ENCODE assay signal across 1 cellular context in the genomic region with DNA sequence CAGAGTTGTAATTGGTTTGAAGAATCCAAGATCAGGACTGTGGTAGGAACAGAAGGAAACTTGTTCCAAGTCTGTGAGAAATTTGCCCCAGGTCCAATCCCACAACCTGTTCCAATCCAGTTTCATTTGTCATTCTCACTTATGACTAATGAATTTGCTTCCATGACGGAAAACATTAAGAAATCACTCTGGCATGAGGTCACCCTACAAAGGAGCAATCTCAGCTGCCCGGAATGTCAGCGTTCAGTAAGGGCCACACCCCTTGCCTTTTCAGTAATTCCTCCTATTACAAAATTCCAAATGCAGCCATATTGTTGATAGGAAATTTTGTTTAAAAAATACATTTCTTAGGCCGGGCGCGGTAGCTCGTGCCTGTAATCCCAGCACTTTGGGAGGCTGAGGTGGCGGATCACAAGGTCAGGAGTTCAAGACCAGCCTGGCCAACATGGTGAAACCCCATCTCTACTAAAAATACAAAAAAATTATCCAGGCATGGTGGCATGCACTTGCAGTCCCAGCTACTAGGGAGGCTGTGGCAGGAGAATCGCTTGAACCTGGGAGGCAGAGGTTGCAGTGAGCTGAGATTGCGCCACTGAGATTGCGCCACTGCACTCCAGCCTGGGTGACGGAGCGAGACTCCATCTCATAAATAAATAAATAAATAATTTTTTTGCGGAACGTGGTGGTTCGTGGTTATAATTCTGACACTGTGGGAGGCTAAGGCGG.
TF ChIP-seq lines count a peak whose summit lies in the region.

No MANE protein-coding gene starts in this region.

TF ChIP-seq in HEK293, 187 proteins besides CTCF, POLR2A, EP300 and RAD21 (continued from another document):
- 0 out of 2 replicates have a peak, but pooled peaks have one; percentile 38 for TF ChIP-seq ZBTB17 (tag by site-specific recombination; IDR thresholded peaks at IDR 0.05)
- 0 out of 2 replicates have a peak, but pooled peaks have one; percentile 21 for TF ChIP-seq ZNF394 (tag by site-specific recombination; IDR thresholded peaks at IDR 0.05; ENCODE audit: borderline replicate concordance)
- TF ChIP-seq SCRT2 (tag by site-specific recombination; IDR thresholded peaks at IDR 0.05), result peak; percentile 53
- TF ChIP-seq KLF10 (tag by site-specific recombination; IDR thresholded peaks at IDR 0.05), result peak; percentile 96
- peak; percentile 98 for TF ChIP-seq ZNF629 (tag by site-specific recombination; IDR thresholded peaks at IDR 0.05)
- peak; percentile 86 for TF ChIP-seq PRDM1 (tag by site-specific recombination; IDR thresholded peaks at IDR 0.05)
- TF ChIP-seq ZFP37 (tag by site-specific recombination; IDR thresholded peaks at IDR 0.05), result 0 out of 2 replicates have a peak, but pooled peaks have one; percentile 51
- peak; percentile 73; the same call in 1 of the 2 replicates for TF ChIP-seq SP7 (tag by site-specific recombination; IDR thresholded peaks at IDR 0.05)
- TF ChIP-seq, protein P1, sequence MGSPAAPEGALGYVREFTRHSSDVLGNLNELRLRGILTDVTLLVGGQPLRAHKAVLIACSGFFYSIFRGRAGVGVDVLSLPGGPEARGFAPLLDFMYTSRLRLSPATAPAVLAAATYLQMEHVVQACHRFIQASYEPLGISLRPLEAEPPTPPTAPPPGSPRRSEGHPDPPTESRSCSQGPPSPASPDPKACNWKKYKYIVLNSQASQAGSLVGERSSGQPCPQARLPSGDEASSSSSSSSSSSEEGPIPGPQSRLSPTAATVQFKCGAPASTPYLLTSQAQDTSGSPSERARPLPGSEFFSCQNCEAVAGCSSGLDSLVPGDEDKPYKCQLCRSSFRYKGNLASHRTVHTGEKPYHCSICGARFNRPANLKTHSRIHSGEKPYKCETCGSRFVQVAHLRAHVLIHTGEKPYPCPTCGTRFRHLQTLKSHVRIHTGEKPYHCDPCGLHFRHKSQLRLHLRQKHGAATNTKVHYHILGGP (tag by site-specific recombination; IDR thresholded peaks at IDR 0.05), result peak; percentile 63; the same call in 1 of the 2 replicates
- peak; percentile 50; the same call in 1 of the 2 replicates for TF ChIP-seq ZEB2 (tag by site-specific recombination; IDR thresholded peaks at IDR 0.05)
- peak; percentile 65 for TF ChIP-seq ZNF366 (tag by site-specific recombination; conservative IDR thresholded peaks at IDR 0.05)
- TF ChIP-seq, protein P2, sequence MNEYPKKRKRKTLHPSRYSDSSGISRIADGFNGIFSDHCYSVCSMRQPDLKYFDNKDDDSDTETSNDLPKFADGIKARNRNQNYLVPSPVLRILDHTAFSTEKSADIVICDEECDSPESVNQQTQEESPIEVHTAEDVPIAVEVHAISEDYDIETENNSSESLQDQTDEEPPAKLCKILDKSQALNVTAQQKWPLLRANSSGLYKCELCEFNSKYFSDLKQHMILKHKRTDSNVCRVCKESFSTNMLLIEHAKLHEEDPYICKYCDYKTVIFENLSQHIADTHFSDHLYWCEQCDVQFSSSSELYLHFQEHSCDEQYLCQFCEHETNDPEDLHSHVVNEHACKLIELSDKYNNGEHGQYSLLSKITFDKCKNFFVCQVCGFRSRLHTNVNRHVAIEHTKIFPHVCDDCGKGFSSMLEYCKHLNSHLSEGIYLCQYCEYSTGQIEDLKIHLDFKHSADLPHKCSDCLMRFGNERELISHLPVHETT (tag by site-specific recombination; IDR thresholded peaks at IDR 0.05), result 0 out of 2 replicates have a peak, but pooled peaks have one; percentile 58
